ENCODE assay signal across 8 cellular contexts in the genomic region with DNA sequence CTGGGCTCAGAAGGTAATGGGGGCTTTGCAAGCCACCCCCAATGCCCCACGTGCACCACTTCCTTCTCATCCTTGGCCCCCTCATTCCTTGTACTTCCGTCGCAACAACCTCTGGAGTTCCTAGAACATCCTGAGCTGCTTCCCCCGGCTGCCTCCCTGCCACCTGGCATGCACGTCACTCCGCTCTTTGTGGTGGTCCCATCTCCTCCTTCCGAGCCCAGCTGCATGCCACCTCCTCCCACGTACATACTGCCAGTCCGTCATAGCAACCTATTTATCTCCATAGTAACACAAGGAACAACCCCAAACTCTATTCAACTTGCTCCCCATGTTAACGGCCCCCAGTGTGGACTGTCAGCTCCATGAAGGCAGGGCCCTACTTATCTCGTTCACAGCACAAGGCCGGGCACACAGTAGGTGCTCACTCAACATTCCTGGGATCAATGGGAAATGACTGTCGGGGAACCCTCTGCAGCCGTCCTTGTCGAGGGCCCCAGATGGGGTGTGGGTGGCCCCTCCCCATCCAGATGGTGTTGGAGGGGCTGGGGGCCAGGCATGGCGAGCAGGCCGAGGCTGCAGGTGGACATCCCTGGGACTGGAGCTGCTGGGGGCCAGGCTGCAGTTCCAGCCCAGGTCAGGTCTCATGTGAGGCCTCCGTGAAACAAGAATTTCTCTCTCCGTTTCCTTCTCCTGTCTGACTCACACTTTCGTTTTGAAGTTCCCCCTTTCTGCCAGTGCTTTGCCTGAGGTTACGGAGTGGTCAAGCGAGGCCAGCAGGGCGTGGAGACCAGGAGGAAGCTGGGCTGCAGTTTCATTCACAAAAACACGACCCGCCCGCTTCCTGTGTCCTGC. TPM values are rescaled to one million over a fixed set of nuclear protein-coding genes. Genes with fewer than 3 reads are reported as not detected.
DNase-seq lines count a peak whose midpoint lies in the region; ATAC-seq, FAIRE-seq and TF ChIP-seq lines count a peak whose summit lies in the region.

No MANE protein-coding gene starts in this region.

- peaks cover 3% of the 10 kb centered on the region for H3K9me1 ChIP-seq in K562 (ENCODE audit: control insufficient read depth, insufficient read depth, low read length)

- intact Hi-C loops in PC-3 (cut with micrococcal nuclease) (loop anchor here (1.0 to 5.0 kb wide), 5 partner anchors 17 to 341 kb away; no protein-coding TSS in a partner anchor), K562 (cut with micrococcal nuclease) (loop anchor here (5.0 to 10.0 kb wide), 4 partner anchors 67 to 163 kb away; no protein-coding TSS in a partner anchor)

- CTCF ChIA-PET in PC-3 (lab: Charles Lee): interaction anchor here (0.6 to 1.5 kb wide), 3 partner anchors 8 to 341 kb away, joined by 3 to 12 read pairs (median 5); no protein-coding TSS in a partner anchor
- CTCF ChIA-PET in K562 (lab: Yijun Ruan, JAX; ENCODE audit: low intra/inter-chr PET ratio): no interaction called here

- H3K36me3 Mint-ChIP-seq in stimulated activated memory B cell treated with anti-CD40 and anti-IgM and Interleukin-4, amounts not matched to agents 10 μg/mL and 1 μg/mL and 100 μg/mL, for 72 hours: no peaks in the 10 kb centered on the region

- peak; percentile 23 for TF ChIP-seq POLR2A in K562 (conservative IDR thresholded peaks at IDR 0.05)

- no peaks in the 10 kb centered on the region for H3K9me3 Mint-ChIP-seq in stimulated activated memory B cell treated with anti-CD40 and anti-IgM and Interleukin-4, amounts not matched to agents 10 μg/mL and 1 μg/mL and 100 μg/mL, for 72 hours

- no peaks in the 10 kb centered on the region for H3K36me3 ChIP-seq in ACC112 (ENCODE audit: insufficient read depth, low read length)
- 0 out of 2 replicates have a peak, but pooled peaks cover 4% of the 10 kb centered on the region for H3K36me3 ChIP-seq in PC-3 (ENCODE audit: low read depth, low read length)
- peaks cover 15% of the 10 kb centered on the region for H3K36me3 ChIP-seq in K562 (ENCODE audit: control insufficient read depth, insufficient read depth, low read length)

- H3K27ac Mint-ChIP-seq in stimulated activated memory B cell treated with anti-CD40 and anti-IgM and Interleukin-4, amounts not matched to agents 10 μg/mL and 1 μg/mL and 100 μg/mL, for 72 hours: peak overlapping the region; percentile 81

- H3K27me3 ChIP-seq in ACC112 (ENCODE audit: insufficient read depth, low read length) (no peaks in the 10 kb centered on the region), PC-3 (ENCODE audit: low read length) (no peaks in the 10 kb centered on the region), K562 (ENCODE audit: control insufficient read depth in 2 of 2, insufficient read depth in 2 of 2, low read length in 2 of 2) (no peaks in the 10 kb centered on the region)

- H2AFZ ChIP-seq in ACC112 (ENCODE audit: low read length, unreplicated experiment) (no peak overlapping the region), PC-3 (ENCODE audit: low read length) (no peak overlapping the region), K562 (ENCODE audit: low read depth, low read length) (peak overlapping the region; percentile 21)

- ATAC-seq in GM18511 (IDR thresholded peaks at IDR 0.05; ENCODE audit: unreplicated experiment): peak; percentile 64
- ATAC-seq in HG03064 (IDR thresholded peaks at IDR 0.05; ENCODE audit: low read depth, unreplicated experiment): peak; percentile 50
- peak; percentile 16 for ATAC-seq in PC-3
- peak; percentile 17 for ATAC-seq in K562
- peak; percentile 72 for ATAC-seq in stimulated activated memory B cell treated with anti-CD40 and anti-IgM and Interleukin-4, amounts not matched to agents 10 μg/mL and 1 μg/mL and 100 μg/mL, for 72 hours

- TF ChIP-seq RAD21 in K562 (CRISPR knock-in tag; conservative IDR thresholded peaks at IDR 0.05 in 1 of 2, IDR thresholded peaks at IDR 0.05 in 1 of 2): peak in 1 of 2 experiments; percentile 33; a peak in 1 of 4 replicates

- H3K4me1 ChIP-seq in ACC112 (ENCODE audit: control insufficient read depth, insufficient read depth, low read length, unreplicated experiment) (peaks cover 74% of the 10 kb centered on the region), PC-3 (ENCODE audit: insufficient read depth, low read length) (peaks cover 80% of the 10 kb centered on the region), K562 (replicated peaks in 1 of 2; ENCODE audit: control insufficient read depth in 2 of 2, insufficient read depth in 2 of 2, low read length in 2 of 2) (peaks cover 75 to 89% of the 10 kb centered on the region in 2 experiments)

- POLR2A ChIA-PET in PC-3 (lab: Charles Lee; ENCODE audit: unreplicated experiment) (interaction anchor here (0.6 to 1.4 kb wide), 6 partner anchors 18 to 347 kb away, joined by 3 to 5 read pairs (median 4); no protein-coding TSS in a partner anchor), K562 (lab: Yijun Ruan, JAX) (interaction anchor here (0.7 to 1.9 kb wide), 7 partner anchors 8 to 799 kb away, joined by 3 to 7 read pairs (median 3); no protein-coding TSS in a partner anchor)

- H3K27ac ChIP-seq in ACC112 (ENCODE audit: low read depth, low read length) (peak overlapping the region; percentile 90), PC-3 (ENCODE audit: low read length) (peak overlapping the region; percentile 98), K562 (ENCODE audit: extremely low read depth, low read depth, low read length) (peak overlapping the region; percentile 94)

- TSS peak; percentile 48 for BruUV-seq in PC-3 (replicated peaks; lab: Mats Ljungman, UMichigan)
- BruUV-seq in K562 (replicated peaks; lab: Mats Ljungman, UMichigan): no TSS peak

- no peaks in the 10 kb centered on the region for H3K27me3 Mint-ChIP-seq in stimulated activated memory B cell treated with anti-CD40 and anti-IgM and Interleukin-4, amounts not matched to agents 10 μg/mL and 1 μg/mL and 100 μg/mL, for 72 hours

- DNase-seq in PC-3 (peak; percentile 95), K562 (ENCODE audit: extremely low read depth in 1 of 4, low spot score in 3 of 4) (peak; percentile 37 to 83 (median 56)), inferior parietal cortex (ENCODE audit: extremely low spot score) (peak; percentile 40), DMS153 treated with DMSO at 0.1 percent for 48 hours (lab: John Stamatoyannopoulos, UW; ENCODE audit: unreplicated experiment) (no peak)

- H3K9me3 ChIP-seq in PC-3 (ENCODE audit: low read length): no peaks in the 10 kb centered on the region
- H3K9me3 ChIP-seq in K562 (replicated peaks; ENCODE audit: control insufficient read depth, insufficient read depth, low read depth, low read length): no peaks in the 10 kb centered on the region

- no peak for FAIRE-seq in K562 (lab: Jason Lieb, UNC)

- 30% methylated on average over 26 of the region's 26 CpGs for WGBS in K562 (ENCODE audit: insufficient coverage, low coverage, missing lambda C conversion rate)

- H3K4me3 ChIP-seq in ACC112 (ENCODE audit: low read depth, low read length) (peak overlapping the region; percentile 50; the same call in 1 of the 2 replicates), PC-3 (ENCODE audit: low read length) (peak overlapping the region; percentile 33), K562 (peak overlapping the region; percentile 69; the same call in 1 of the 2 replicates)

- peak overlapping the region; percentile 97 for H3K9ac ChIP-seq in PC-3 (ENCODE audit: low read length)
- H3K9ac ChIP-seq in K562 (ENCODE audit: insufficient read depth in 1 of 2, low read depth in 2 of 2, low read length in 2 of 2): peak overlapping the region; percentile 81 to 88

- peak; percentile 48 for TF ChIP-seq EP300 in K562 (IDR thresholded peaks at IDR 0.05; ENCODE audit: low read length)

- no peaks in the 10 kb centered on the region for H3K79me2 ChIP-seq in ACC112 (ENCODE audit: control insufficient read depth, insufficient read depth, low read length, unreplicated experiment)
- H3K79me2 ChIP-seq in PC-3 (ENCODE audit: low read length): peaks cover 80% of the 10 kb centered on the region
- peaks cover 90% of the 10 kb centered on the region for H3K79me2 ChIP-seq in K562 (ENCODE audit: control insufficient read depth, insufficient read depth, low read length)

- H3F3A ChIP-seq in PC-3 (ENCODE audit: low read length, unreplicated experiment): peaks cover 15% of the 10 kb centered on the region

- peak overlapping the region; percentile 75 for H3K4me2 ChIP-seq in PC-3 (ENCODE audit: low read length)
- peak overlapping the region; percentile 97 for H3K4me2 ChIP-seq in K562 (ENCODE audit: insufficient read depth, low read length)

- peaks cover 67% of the 10 kb centered on the region for H3K4me1 Mint-ChIP-seq in stimulated activated memory B cell treated with anti-CD40 and anti-IgM and Interleukin-4, amounts not matched to agents 10 μg/mL and 1 μg/mL and 100 μg/mL, for 72 hours

- H3K9me2 ChIP-seq in PC-3 (replicated peaks; ENCODE audit: low read length): no peaks in the 10 kb centered on the region

- in situ Hi-C loops in K562 (cut with MboI): no loop called here

- H3K4me3 Mint-ChIP-seq in stimulated activated memory B cell treated with anti-CD40 and anti-IgM and Interleukin-4, amounts not matched to agents 10 μg/mL and 1 μg/mL and 100 μg/mL, for 72 hours: peak overlapping the region; percentile 57

- TF ChIP-seq CTCF in PC-3 (conservative IDR thresholded peaks at IDR 0.05; ENCODE audit: low read depth, low read length) (no peak), K562 (IDR thresholded peaks at IDR 0.05 in 2 of 3, conservative IDR thresholded peaks at IDR 0.05 in 1 of 3; ENCODE audit: insufficient read depth in 2 of 3, low read depth in 1 of 3, low read length in 3 of 3) (no peak)

- H4K20me1 ChIP-seq in PC-3 (ENCODE audit: low read length) (no peaks in the 10 kb centered on the region), K562 (replicated peaks; ENCODE audit: control insufficient read depth, insufficient read depth, low read length) (no peaks in the 10 kb centered on the region)

RNA-seq across cellular contexts. Expression of gene MYEOV, which starts 4.2 kb away (rescaled TPM):
- total RNA-seq in PC-3 (2014; rRNA removed) (59.0 and 71.8 TPM in 2 replicates), K562 (2014; rRNA removed) (29.5 and 33.6 TPM in 2 replicates), K562 (2014; rRNA removed; fragmentation: Illumina TruSeq; extraction: Trizol) (29.7 and 32.2 TPM in 2 replicates), K562 (2015; rRNA removed; fragmentation: Illumina TruSeq; extraction: Trizol) (26.1 and 28.1 TPM in 2 replicates), K562 (2021) (77.7 and 92.3 TPM in 2 replicates)
- total RNA-seq in K562 (2011; cell fraction: chromatin; rRNA removed; ENCODE audit: low replicate concordance): 153 and 334 TPM in 2 replicates
- total RNA-seq in K562 (2011; cell fraction: nucleolus; rRNA removed): 281 and 292 TPM in 2 replicates
- 180 and 211 TPM in 2 replicates for total RNA-seq in K562 (2011; cell fraction: nucleoplasm; rRNA removed)
- polyA plus RNA-seq in K562 (2011; rRNA removed) (133 TPM in 2 replicates), K562 (2014; fragmentation: Illumina TruSeq; extraction: Trizol) (68.2 and 86.9 TPM in 2 replicates), K562 (2014; fragmentation: Nextera tagmentation; extraction: Ambion mirVana) (10 to 100 TPM; 10.2 to 11.5 TPM), K562 (2014; rRNA removed) (80.9 and 87.6 TPM in 2 replicates)
- 96.6 and 154 TPM in 2 replicates for polyA plus RNA-seq in K562 (2011; cell fraction: cytosol; rRNA removed)
- 301 and 457 TPM in 2 replicates for polyA plus RNA-seq in K562 (2011; cell fraction: nucleus; rRNA removed)
- polyA plus RNA-seq in K562 (2012): 69.0 and 89.1 TPM in 2 replicates
- 48.1 and 73.1 TPM in 2 replicates for polyA minus RNA-seq in K562 (2011; rRNA and poly(A)+ RNA removed)
- 38.3 and 45.9 TPM in 2 replicates for polyA minus RNA-seq in K562 (2011; cell fraction: cytosol; rRNA and poly(A)+ RNA removed)
- polyA minus RNA-seq in K562 (2011; cell fraction: nucleus; rRNA and poly(A)+ RNA removed): 87.9 and 158 TPM in 2 replicates

Comparison
In these comparisons a context has a peak if more than half of its experiments do, and no peak if none do; other contexts are left out.
1. ATAC-seq: peak in every context shown above with its lines; median percentile 72 in stimulated activated memory B cell treated with anti-CD40 and anti-IgM and Interleukin-4, amounts not matched to agents 10 μg/mL and 1 μg/mL and 100 μg/mL, for 72 hours; 64 in GM18511; 50 in HG03064; 17 in K562; 16 in PC-3.